Comparison of ENCODE assay signal across 8 cellular contexts in the genomic region with DNA sequence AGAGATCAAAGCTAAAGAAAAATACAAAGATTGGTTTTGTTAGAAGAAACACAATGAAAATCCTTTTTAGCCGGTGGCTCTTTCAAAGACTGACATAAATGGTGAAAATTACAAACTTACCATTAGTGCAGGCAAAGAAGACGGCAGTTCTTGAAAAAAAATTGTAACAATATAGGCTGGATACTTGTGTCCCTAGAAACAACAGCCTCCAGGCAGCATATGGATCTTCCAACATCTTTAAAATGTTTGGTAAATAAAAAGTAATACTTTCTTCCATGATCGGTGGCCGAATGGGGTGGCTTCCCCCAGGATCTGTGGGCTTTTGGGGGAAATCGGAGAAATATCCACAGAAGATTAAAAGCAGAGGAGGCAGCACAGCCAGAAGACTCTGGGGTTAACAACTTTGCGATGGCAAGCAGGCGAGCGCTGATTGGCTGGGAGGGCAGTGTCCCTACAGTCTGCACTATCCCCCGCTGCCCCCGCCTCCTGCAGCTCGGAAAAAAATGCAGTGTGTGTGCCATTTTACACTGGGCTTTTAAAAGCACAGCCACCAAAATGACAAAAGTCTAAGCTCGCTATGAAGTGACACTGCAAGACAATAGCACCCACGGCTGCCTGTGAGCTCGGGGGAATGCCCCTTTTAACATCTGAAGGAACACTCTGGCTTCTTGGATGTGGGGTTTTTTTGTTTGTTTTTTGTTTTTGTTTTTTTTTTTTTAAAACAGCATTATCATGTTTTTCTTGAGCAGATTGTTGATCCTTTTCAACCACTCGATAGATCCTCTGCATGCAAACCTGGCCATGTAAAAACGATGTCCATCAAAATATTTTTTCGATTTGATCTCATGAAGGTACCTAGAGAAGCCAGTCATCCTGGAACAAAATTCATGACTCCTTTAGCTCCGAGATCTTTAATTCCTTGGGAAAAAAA. TPM values are rescaled to one million over a fixed set of nuclear protein-coding genes. Genes with fewer than 3 reads are reported as not detected.
DNase-seq lines count a peak whose midpoint lies in the region; ATAC-seq and TF ChIP-seq lines count a peak whose summit lies in the region.

No MANE protein-coding gene starts in this region.

- peak overlapping the region; percentile 69 to 97 (median 88) for H3K27ac ChIP-seq in BLaER1 treated with 17β-estradiol and CSF1 and Interleukin-3, amounts not matched to agents 10 nM and 100 nM
- peak overlapping the region; percentile 84 to 89 for H3K27ac ChIP-seq in left lung

- no peak overlapping the region for H3K4me3 Mint-ChIP-seq in activated CD4-positive, alpha-beta T cell treated with anti-CD3 and anti-CD28 coated beads, Interleukin-2, amount 10 ng/mL, durations not matched to agents 7 days and 5 days

- peaks cover 0 to 7% (median 0%) of the 10 kb centered on the region in 11 experiments; a peak in 1 of 22 replicates for H4K20me1 ChIP-seq in BLaER1 treated with 17β-estradiol and CSF1 and Interleukin-3, amounts not matched to agents 10 nM and 100 nM

- peaks cover 13% of the 10 kb centered on the region for H3K36me3 Mint-ChIP-seq in activated CD4-positive, alpha-beta T cell treated with anti-CD3 and anti-CD28 coated beads, Interleukin-2, amount 10 ng/mL, durations not matched to agents 7 days and 5 days (ENCODE audit: low read depth)

- ATAC-seq in GM19351 (IDR thresholded peaks at IDR 0.05; ENCODE audit: unreplicated experiment), result peak; percentile 92
- ATAC-seq in HG03469 (IDR thresholded peaks at IDR 0.05; ENCODE audit: unreplicated experiment), result peak; percentile 77
- peak; percentile 96 for ATAC-seq in left lung

- intact Hi-C loops in left lung (cut with DNase I), result no loop called here

- TF ChIP-seq CTCF in left lung (IDR thresholded peaks at IDR 0.05), result no peak

- peaks cover 3 to 29% (median 12%) of the 10 kb centered on the region in 10 experiments; a peak in 14 of 20 replicates for H3K4me1 ChIP-seq in BLaER1 treated with 17β-estradiol and CSF1 and Interleukin-3, amounts not matched to agents 10 nM and 100 nM
- peaks cover 0 to 26% of the 10 kb centered on the region in 2 donors for H3K4me1 ChIP-seq in left lung

- H3K4me3 ChIP-seq in BLaER1 treated with 17β-estradiol and CSF1 and Interleukin-3, amounts not matched to agents 10 nM and 100 nM, result peak overlapping the region; percentile 64 to 82 (median 76)
- H3K4me3 ChIP-seq in left lung, result peak overlapping the region; percentile 55 to 60

- no peak overlapping the region for H3K27ac Mint-ChIP-seq in activated CD4-positive, alpha-beta T cell treated with anti-CD3 and anti-CD28 coated beads, Interleukin-2, amount 10 ng/mL, durations not matched to agents 7 days and 5 days

- peaks cover 2% of the 10 kb centered on the region for H3K9me3 Mint-ChIP-seq in activated CD4-positive, alpha-beta T cell treated with anti-CD3 and anti-CD28 coated beads, Interleukin-2, amount 10 ng/mL, durations not matched to agents 7 days and 5 days

- no peaks in the 10 kb centered on the region for H3K27me3 ChIP-seq in BLaER1 treated with 17β-estradiol and CSF1 and Interleukin-3, amounts not matched to agents 10 nM and 100 nM
- no peaks in the 10 kb centered on the region for H3K27me3 ChIP-seq in left lung

- CTCF ChIA-PET in activated CD4-positive, alpha-beta T cell treated with anti-CD3 and anti-CD28 coated beads, Interleukin-2, amount 10 ng/mL, durations not matched to agents 7 days and 5 days (lab: Charles Lee), result interaction anchor here (0.7 to 2.0 kb wide), 11 partner anchors 8 to 577 kb away, joined by 3 to 6 read pairs (median 4); no protein-coding TSS in a partner anchor

- POLR2A ChIA-PET in activated CD4-positive, alpha-beta T cell treated with anti-CD3 and anti-CD28 coated beads, Interleukin-2, amount 10 ng/mL, durations not matched to agents 7 days and 5 days (lab: Charles Lee), result interaction anchor here (0.6 kb wide), 1 partner anchor 67 kb away, joined by 3 read pairs; a partner anchor contains a TSS

- H3K36me3 ChIP-seq in BLaER1 treated with 17β-estradiol and CSF1 and Interleukin-3, amounts not matched to agents 10 nM and 100 nM, result peaks cover 0 to 1% (median 0%) of the 10 kb centered on the region in 11 experiments; a peak in 1 of 22 replicates
- H3K36me3 ChIP-seq in left lung, result no peaks in the 10 kb centered on the region

- peak overlapping the region; percentile 78 to 91 (median 89) for H3K4me2 ChIP-seq in BLaER1 treated with 17β-estradiol and CSF1 and Interleukin-3, amounts not matched to agents 10 nM and 100 nM

- H3K9me3 ChIP-seq in BLaER1 treated with 17β-estradiol and CSF1 and Interleukin-3, amounts not matched to agents 10 nM and 100 nM (replicated peaks in 1 of 11), result peaks cover 0 to 5% (median 0%) of the 10 kb centered on the region in 11 experiments; a peak in 3 of 22 replicates
- H3K9me3 ChIP-seq in left lung, result no peaks in the 10 kb centered on the region

- H3K9ac ChIP-seq in BLaER1 treated with 17β-estradiol and CSF1 and Interleukin-3, amounts not matched to agents 10 nM and 100 nM, result peak overlapping the region; percentile 82 to 96 (median 88)

- H3K27me3 Mint-ChIP-seq in activated CD4-positive, alpha-beta T cell treated with anti-CD3 and anti-CD28 coated beads, Interleukin-2, amount 10 ng/mL, durations not matched to agents 7 days and 5 days, result no peaks in the 10 kb centered on the region

- H3K4me1 Mint-ChIP-seq in activated CD4-positive, alpha-beta T cell treated with anti-CD3 and anti-CD28 coated beads, Interleukin-2, amount 10 ng/mL, durations not matched to agents 7 days and 5 days, result peaks cover 26% of the 10 kb centered on the region

- peak; percentile 80 for DNase-seq in NCI-H526 treated with DMSO at 0.1 percent for 48 hours (lab: John Stamatoyannopoulos, UW)
- peak; percentile 96 for DNase-seq in activated CD4-positive, alpha-beta T cell treated with anti-CD3 and anti-CD28 coated beads, Interleukin-2, amount 10 ng/mL, durations not matched to agents 7 days and 5 days
- peak; percentile 86 to 92 for DNase-seq in dermis microvascular lymphatic vessel endothelial cell (ENCODE audit: low read depth in 2 of 2)
- peak; percentile 96 to 97 for DNase-seq in left lung
- peak; percentile 83 for DNase-seq in stimulated activated CD4-positive, alpha-beta T cell treated with anti-CD3 and anti-CD28 coated beads, Interleukin-2, amount 100 ng/mL, for 4 hours (ENCODE audit: low read depth)

RNA-seq across cellular contexts. Expression of a gene that starts 31.7 kb away (rescaled TPM):
- total RNA-seq in activated CD4-positive, alpha-beta T cell treated with anti-CD3 and anti-CD28 coated beads, Interleukin-2, amount 10 ng/mL, durations not matched to agents 7 days and 5 days, result 10 to 100 TPM; 47.6 to 54.2 TPM
- 15.4 and 28.2 TPM in 2 replicates for total RNA-seq in dermis microvascular lymphatic vessel endothelial cell
- 10 to 100 TPM; 27.0 to 40.1 TPM for total RNA-seq in left lung

Comparison
In these comparisons a context has a peak if more than half of its experiments do, and no peak if none do; other contexts are left out.
1. Peak in every context shown above with its lines: DNase-seq, ATAC-seq, H3K4me3 ChIP-seq and H3K27ac ChIP-seq.